Comparison of ENCODE assay signal across 8 cellular contexts in the genomic region with DNA sequence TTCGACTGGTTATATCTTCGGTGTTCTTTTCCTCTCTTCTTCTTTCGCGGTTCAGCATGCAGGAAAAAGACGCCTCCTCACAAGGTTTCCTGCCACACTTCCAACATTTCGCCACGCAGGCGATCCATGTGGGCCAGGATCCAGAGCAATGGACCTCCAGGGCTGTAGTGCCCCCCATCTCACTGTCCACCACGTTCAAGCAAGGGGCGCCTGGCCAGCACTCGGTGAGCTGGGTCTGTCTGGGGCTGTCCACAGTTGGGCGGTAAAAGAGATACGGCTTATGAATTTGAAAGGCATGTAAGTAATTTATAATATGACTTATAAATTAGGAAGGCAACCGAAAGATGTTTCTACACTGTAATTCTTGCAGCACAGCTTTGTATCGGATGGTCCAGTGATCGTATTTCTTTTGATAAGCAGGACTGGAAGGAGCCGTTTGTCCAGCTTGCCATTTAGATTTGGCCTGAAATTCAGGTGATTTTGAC. TPM values are rescaled to one million over a fixed set of nuclear protein-coding genes. Genes with fewer than 3 reads are reported as not detected.
DNase-seq lines count a peak whose midpoint lies in the region; ATAC-seq and TF ChIP-seq lines count a peak whose summit lies in the region.

No MANE protein-coding gene starts in this region.

- H3K4me1 ChIP-seq in iPS-15b (ENCODE audit: control insufficient read depth, insufficient read depth, low read length) (peaks cover 4% of the 10 kb centered on the region), spleen (peaks cover 5 to 29% (median 21%) of the 10 kb centered on the region in 6 donors)

- no peaks in the 10 kb centered on the region for H3K27me3 ChIP-seq in iPS-15b (ENCODE audit: control insufficient read depth, insufficient read depth, low read length)
- H3K27me3 ChIP-seq in spleen (replicated peaks in 1 of 7): no peaks in the 10 kb centered on the region

- H3K4me3 ChIP-seq in iPS-15b (ENCODE audit: low read depth, low read length) (peak overlapping the region; percentile 97), spleen (peak overlapping the region; percentile 58 to 74 (median 66))

- H3K9me3 ChIP-seq in iPS-15b (ENCODE audit: control insufficient read depth, insufficient read depth, low read length) (no peaks in the 10 kb centered on the region), spleen (no peaks in the 10 kb centered on the region)

- H3K9ac ChIP-seq in iPS-15b (ENCODE audit: low read depth, low read length): peak overlapping the region; percentile 91

- TF ChIP-seq CTCF in GM13976 (IDR thresholded peaks at IDR 0.05; ENCODE audit: borderline replicate concordance, control extremely low read depth, extremely low read depth, insufficient read depth, missing control alignments) (no peak), spleen (IDR thresholded peaks at IDR 0.05 in 8 of 11, conservative IDR thresholded peaks at IDR 0.05 in 3 of 11) (no peak)

- DNase-seq in GM13976 (ENCODE audit: low spot score): peak; percentile 23
- peak; percentile 86 for DNase-seq in spleen
- DNase-seq in SIG-M5 (lab: John Stamatoyannopoulos, UW): no peak

- intact Hi-C loops in spleen (cut with DNase I; ENCODE audit: low total_unique reads): loop anchor here (10.0 kb wide), 1 partner anchor 57 kb away; the partner anchor contains the start of gene ANKRD13C

- WGBS in adipose tissue, 3 donors: 1 to 2% (median 1%) methylated on average over 17 of the region's 17 CpGs
- 1 to 3% (median 2%) methylated on average over 17 of the region's 17 CpGs for WGBS in spleen, 5 donors

- H3K27ac ChIP-seq in adipose tissue (ENCODE audit: low read depth, low read length): peak overlapping the region; percentile 51
- H3K27ac ChIP-seq in spleen: peak overlapping the region; percentile 85 to 96 (median 93)

- in situ Hi-C loops in GM13976 (cut with MboI; ENCODE audit: low sequenced_read_pairs, unreplicated experiment): no loop called here

- no peak for TF ChIP-seq POLR2A in spleen (IDR thresholded peaks at IDR 0.05)

- peak; percentile 1 for ATAC-seq in HG03095 (IDR thresholded peaks at IDR 0.05; ENCODE audit: unreplicated experiment)
- no peak for ATAC-seq in GM18517 (IDR thresholded peaks at IDR 0.05; ENCODE audit: unreplicated experiment)
- no peak for ATAC-seq in activated CD4-positive, CD25-positive, alpha-beta regulatory T cell treated with anti-CD3 and anti-CD28 coated beads, Interleukin-2, amount 50 U/mL, for 24 hours

- no peaks in the 10 kb centered on the region for H3K36me3 ChIP-seq in iPS-15b (ENCODE audit: control insufficient read depth, insufficient read depth, low read length)
- peaks cover 0 to 1% (median 0%) of the 10 kb centered on the region in 6 donors for H3K36me3 ChIP-seq in spleen

RNA-seq across cellular contexts. Expression of gene CTH, which starts 0.3 kb away (rescaled TPM):
- polyA plus RNA-seq in adipose tissue: 1 to 10 TPM; 5.5 to 8.6 (median 6.8) TPM
- 1 to 10 TPM; 1.0 to 2.7 (median 1.3) TPM for total RNA-seq in spleen
- 1 to 10 TPM in 2 of 3 donors, under 1 TPM in 1; 0.80 to 1.4 (median 1.0) TPM for polyA plus RNA-seq in spleen

RNA-seq across cellular contexts. Expression of gene ANKRD13C, which starts 56.9 kb away (rescaled TPM):
- 10 to 100 TPM in 2 of 3 donors, 1 to 10 TPM in 1; 4.9 to 13.8 (median 10.6) TPM for polyA plus RNA-seq in adipose tissue
- 10 to 100 TPM; 18.9 to 27.7 (median 23.2) TPM for total RNA-seq in spleen
- 1 to 10 TPM; 7.4 to 9.1 (median 8.2) TPM for polyA plus RNA-seq in spleen
